Comparison of ENCODE assay signal across 24 cellular contexts in the genomic region with DNA sequence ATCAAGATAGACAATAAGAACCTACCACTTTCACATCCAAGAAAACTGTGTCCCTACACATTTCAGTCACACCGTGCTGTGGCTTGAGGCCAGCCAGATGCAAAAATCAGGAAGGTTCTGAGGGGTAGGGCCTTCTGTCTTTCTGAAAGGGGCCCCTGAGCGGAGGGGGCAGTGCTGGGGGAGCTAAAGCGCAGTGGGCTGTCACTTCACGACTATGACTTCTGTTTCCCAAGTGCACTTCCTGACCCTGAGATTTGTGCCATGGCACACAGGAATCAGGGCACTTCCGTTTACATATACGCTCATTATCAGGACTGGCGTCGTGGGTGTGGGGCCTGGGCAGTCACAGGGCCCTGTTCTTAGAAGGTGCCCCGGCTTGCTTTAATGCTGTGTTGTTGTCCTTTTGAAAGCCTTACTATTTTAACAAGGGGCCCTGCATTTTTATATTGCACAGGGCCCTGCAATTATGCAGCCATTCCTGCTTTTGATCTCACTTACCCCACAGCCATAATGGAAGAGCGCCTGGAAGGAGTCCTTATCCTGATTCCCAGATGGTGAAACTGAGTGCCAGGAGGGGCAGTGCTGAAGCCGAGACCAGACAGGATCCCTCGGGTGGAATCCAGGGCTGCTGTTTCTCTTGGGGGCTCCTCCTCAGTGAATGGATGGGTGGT. TPM values are rescaled to one million over a fixed set of nuclear protein-coding genes. Genes with fewer than 3 reads are reported as not detected.
DNase-seq lines count a peak whose midpoint lies in the region; ATAC-seq, FAIRE-seq and TF ChIP-seq lines count a peak whose summit lies in the region.
"Had no signal": no experiment of that assay in that cellular context is flagged by ENCODE, and none has a peak within 500 bp of the region (broad histone marks: within the 10 kb centered on the region; RNA-seq: fewer than 3 reads in every experiment).

No MANE protein-coding gene starts in this region.

- H3K36me3 Mint-ChIP-seq in activated CD4-positive, alpha-beta memory T cell treated with anti-CD3 and anti-CD28 coated beads for 36 hours = no peaks in the 10 kb centered on the region
- H3K36me3 Mint-ChIP-seq in activated CD4-positive, alpha-beta memory T cell treated with anti-CD3 and anti-CD28 coated beads, Interleukin-2, amount 10 ng/mL, durations not matched to agents 7 days and 5 days (ENCODE audit: low read depth) = no peaks in the 10 kb centered on the region
- H3K36me3 Mint-ChIP-seq: activated naive CD4-positive, alpha-beta T cell treated with anti-CD3 and anti-CD28 coated beads, Interleukin-2, amount 10 ng/mL, durations not matched to agents 7 days and 5 days had no signal

- no peaks in the 10 kb centered on the region for H3K27me3 Mint-ChIP-seq in activated CD4-positive, alpha-beta memory T cell treated with anti-CD3 and anti-CD28 coated beads for 36 hours
- peaks cover 4% of the 10 kb centered on the region for H3K27me3 Mint-ChIP-seq in activated CD4-positive, alpha-beta memory T cell treated with anti-CD3 and anti-CD28 coated beads, Interleukin-2, amount 10 ng/mL, durations not matched to agents 7 days and 5 days
- H3K27me3 Mint-ChIP-seq: progenitor cell of endocrine pancreas had no signal

- dilution Hi-C loops in endothelial cell of umbilical vein (cut with MboI; ENCODE audit: extremely low pct_ligation_motif_present, low sequenced_read_pairs) = no loop called here

- no peak overlapping the region for H3K9ac ChIP-seq in endothelial cell of umbilical vein (replicated peaks; ENCODE audit: extremely low read depth, insufficient read depth, low read length)

- no peaks in the 10 kb centered on the region for H4K20me1 ChIP-seq in endothelial cell of umbilical vein (replicated peaks; ENCODE audit: control insufficient read depth, extremely low read depth, insufficient read depth, low read length)

- no peak for TF ChIP-seq POLR2A in endothelial cell of umbilical vein (IDR thresholded peaks at IDR 0.05; ENCODE audit: low read depth, low read length)

- H3K4me3 ChIP-seq in endothelial cell of umbilical vein (replicated peaks in 1 of 3; ENCODE audit: insufficient read depth in 1 of 3, low read depth in 1 of 3, low read length in 3 of 3) (no peak overlapping the region), muscle layer of duodenum (ENCODE audit: low read depth in 1 of 2, low read length in 2 of 2) (peak overlapping the region in 1 of 2 donors; percentile 47)
- H3K4me3 ChIP-seq: SK-N-MC, suprapubic skin had no signal

- H3K9me3 ChIP-seq in endothelial cell of umbilical vein (replicated peaks; ENCODE audit: control insufficient read depth, insufficient read depth, low read length) (no peaks in the 10 kb centered on the region), muscle layer of duodenum (ENCODE audit: control insufficient read depth in 1 of 2, low read length in 2 of 2) (no peaks in the 10 kb centered on the region)
- H3K9me3 ChIP-seq: suprapubic skin had no signal

- H3K27ac ChIP-seq in endothelial cell of umbilical vein (ENCODE audit: insufficient read depth, low read depth, low read length) (no peak overlapping the region), muscle layer of duodenum (ENCODE audit: low read length) (peak overlapping the region; percentile 71)
- H3K27ac ChIP-seq: SK-N-MC, suprapubic skin had no signal

- no peaks in the 10 kb centered on the region for H3K79me2 ChIP-seq in endothelial cell of umbilical vein (ENCODE audit: control insufficient read depth, insufficient read depth, low read length)

- no peak for FAIRE-seq in endothelial cell of umbilical vein (lab: Jason Lieb, UNC)
- FAIRE-seq: colon, frontal cortex, RCC 7860 had no signal

- intact Hi-C loops in activated CD4-positive, alpha-beta memory T cell treated with anti-CD3 and anti-CD28 coated beads for 36 hours (cut with micrococcal nuclease) = no loop called here
- intact Hi-C loops in endothelial cell of umbilical vein (cut with micrococcal nuclease) = no loop called here

- no TSS peak for BruUV-seq in endothelial cell of umbilical vein (replicated peaks; lab: Mats Ljungman, UMichigan)

- no peak overlapping the region for H3K27ac Mint-ChIP-seq in activated CD4-positive, alpha-beta memory T cell treated with anti-CD3 and anti-CD28 coated beads for 36 hours
- no peak overlapping the region for H3K27ac Mint-ChIP-seq in activated CD4-positive, alpha-beta memory T cell treated with anti-CD3 and anti-CD28 coated beads, Interleukin-2, amount 10 ng/mL, durations not matched to agents 7 days and 5 days
- H3K27ac Mint-ChIP-seq: activated naive CD4-positive, alpha-beta T cell treated with anti-CD3 and anti-CD28 coated beads, Interleukin-2, amount 10 ng/mL, durations not matched to agents 7 days and 5 days; progenitor cell of endocrine pancreas had no signal

- no peak overlapping the region for H3K4me2 ChIP-seq in endothelial cell of umbilical vein (ENCODE audit: insufficient read depth, low read length)

- no peak for ATAC-seq in HG02678 (IDR thresholded peaks at IDR 0.05; ENCODE audit: unreplicated experiment)
- ATAC-seq: naive thymus-derived CD4-positive, alpha-beta T cell had no signal

- POLR2A ChIA-PET in activated CD4-positive, alpha-beta memory T cell treated with anti-CD3 and anti-CD28 coated beads for 36 hours (lab: Charles Lee) = no interaction called here
- POLR2A ChIA-PET in activated CD4-positive, alpha-beta memory T cell treated with anti-CD3 and anti-CD28 coated beads, Interleukin-2, amount 10 ng/mL, durations not matched to agents 7 days and 5 days (lab: Charles Lee) = no interaction called here
- POLR2A ChIA-PET in endothelial cell of umbilical vein (lab: Charles Lee) = no interaction called here

- H3K9me1 ChIP-seq in endothelial cell of umbilical vein (replicated peaks; ENCODE audit: control insufficient read depth, extremely low read depth, insufficient read depth, low read length) = no peaks in the 10 kb centered on the region

- no peaks in the 10 kb centered on the region for H3K4me1 Mint-ChIP-seq in activated CD4-positive, alpha-beta memory T cell treated with anti-CD3 and anti-CD28 coated beads for 36 hours (ENCODE audit: low read depth)
- H3K4me1 Mint-ChIP-seq in activated CD4-positive, alpha-beta memory T cell treated with anti-CD3 and anti-CD28 coated beads, Interleukin-2, amount 10 ng/mL, durations not matched to agents 7 days and 5 days = no peaks in the 10 kb centered on the region
- H3K4me1 Mint-ChIP-seq: activated naive CD4-positive, alpha-beta T cell treated with anti-CD3 and anti-CD28 coated beads, Interleukin-2, amount 10 ng/mL, durations not matched to agents 7 days and 5 days had no signal

- peaks cover 0 to 3% of the 10 kb centered on the region in 2 experiments for H3K27me3 ChIP-seq in endothelial cell of umbilical vein (ENCODE audit: control insufficient read depth in 2 of 2, insufficient read depth in 2 of 2, low read length in 2 of 2)
- H3K27me3 ChIP-seq in muscle layer of duodenum (ENCODE audit: low read depth, low read length) = no peaks in the 10 kb centered on the region
- H3K27me3 ChIP-seq: suprapubic skin had no signal

- H3K36me3 ChIP-seq in endothelial cell of umbilical vein (ENCODE audit: control insufficient read depth in 2 of 2, extremely low read depth in 1 of 2, insufficient read depth in 2 of 2, low read length in 2 of 2) = no peaks in the 10 kb centered on the region
- H3K36me3 ChIP-seq in muscle layer of duodenum (ENCODE audit: control insufficient read depth in 1 of 2, insufficient read depth in 2 of 2, low read length in 2 of 2) = no peaks in the 10 kb centered on the region
- H3K36me3 ChIP-seq: suprapubic skin had no signal

- no peak overlapping the region for H3K4me3 Mint-ChIP-seq in activated CD4-positive, alpha-beta memory T cell treated with anti-CD3 and anti-CD28 coated beads for 36 hours
- H3K4me3 Mint-ChIP-seq in activated CD4-positive, alpha-beta memory T cell treated with anti-CD3 and anti-CD28 coated beads, Interleukin-2, amount 10 ng/mL, durations not matched to agents 7 days and 5 days = no peak overlapping the region
- H3K4me3 Mint-ChIP-seq: activated naive CD4-positive, alpha-beta T cell treated with anti-CD3 and anti-CD28 coated beads, Interleukin-2, amount 10 ng/mL, durations not matched to agents 7 days and 5 days; naive thymus-derived CD4-positive, alpha-beta T cell had no signal

- peak; percentile 4 for DNase-seq in activated CD4-positive, alpha-beta memory T cell treated with anti-CD3 and anti-CD28 coated beads for 36 hours
- no peak for DNase-seq in activated CD4-positive, alpha-beta memory T cell treated with anti-CD3 and anti-CD28 coated beads, Interleukin-2, amount 10 ng/mL, durations not matched to agents 7 days and 5 days
- DNase-seq in endothelial cell of umbilical vein (ENCODE audit: low read depth, low spot score) = no peak
- peak; percentile 39 for DNase-seq in ureter (ENCODE audit: low spot score)
- no peak for DNase-seq in DMS153 treated with DMSO at 0.1 percent for 48 hours (lab: John Stamatoyannopoulos, UW; ENCODE audit: unreplicated experiment)
- no peak for DNase-seq in GM20000 (ENCODE audit: low spot score)
- DNase-seq: 8988T; activated CD4-positive, alpha-beta T cell treated with anti-CD3 and anti-CD28 coated beads for 4 hours; activated naive CD4-positive, alpha-beta T cell treated with anti-CD3 and anti-CD28 coated beads, Interleukin-2, amount 10 ng/mL, durations not matched to agents 7 days and 5 days; C1 segment of cervical spinal cord; DMS153; erythroblast; MM.1S; naive thymus-derived CD4-positive, alpha-beta T cell; NCI-H1694 treated with DMSO at 0.1 percent for 48 hours; NCI-H2227 treated with DMSO at 0.1 percent for 48 hours had no signal

- peaks cover 1% of the 10 kb centered on the region for H3K9me3 Mint-ChIP-seq in activated CD4-positive, alpha-beta memory T cell treated with anti-CD3 and anti-CD28 coated beads for 36 hours
- H3K9me3 Mint-ChIP-seq in activated CD4-positive, alpha-beta memory T cell treated with anti-CD3 and anti-CD28 coated beads, Interleukin-2, amount 10 ng/mL, durations not matched to agents 7 days and 5 days = no peaks in the 10 kb centered on the region

- CTCF ChIA-PET in activated CD4-positive, alpha-beta memory T cell treated with anti-CD3 and anti-CD28 coated beads for 36 hours (lab: Charles Lee) = interaction anchor here (2.1 kb wide), 1 partner anchor 42 kb away, joined by 6 read pairs; no protein-coding TSS in a partner anchor
- CTCF ChIA-PET in activated CD4-positive, alpha-beta memory T cell treated with anti-CD3 and anti-CD28 coated beads, Interleukin-2, amount 10 ng/mL, durations not matched to agents 7 days and 5 days (lab: Charles Lee) = no interaction called here
- CTCF ChIA-PET in endothelial cell of umbilical vein (lab: Charles Lee) = interaction anchor here (1.1 to 2.1 kb wide), 2 partner anchors 16 to 42 kb away, joined by 3 to 10 read pairs; no protein-coding TSS in a partner anchor

- TF ChIP-seq CTCF in endothelial cell of umbilical vein (IDR thresholded peaks at IDR 0.05; ENCODE audit: extremely low read depth in 1 of 2, insufficient read depth in 1 of 2, low read depth in 1 of 2, low read length in 2 of 2) = no peak
- no peak for TF ChIP-seq CTCF in GM20000 (IDR thresholded peaks at IDR 0.05; ENCODE audit: extremely low read depth, missing control alignments)

- peak overlapping the region; percentile 4 for H2AFZ ChIP-seq in endothelial cell of umbilical vein (ENCODE audit: low read depth, low read length)

- H3K4me1 ChIP-seq in endothelial cell of umbilical vein (ENCODE audit: control insufficient read depth, extremely low read depth, insufficient read depth, low read length) (no peaks in the 10 kb centered on the region), muscle layer of duodenum (ENCODE audit: control insufficient read depth in 1 of 2, insufficient read depth in 2 of 2, low read length in 2 of 2) (no peaks in the 10 kb centered on the region)
- H3K4me1 ChIP-seq: suprapubic skin had no signal

RNA-seq across cellular contexts. Expression of gene NGEF, which starts 0.6 kb away (rescaled TPM):
- 1 to 10 TPM; 4.2 to 5.4 TPM for total RNA-seq in activated CD4-positive, alpha-beta memory T cell treated with anti-CD3 and anti-CD28 coated beads for 36 hours
- total RNA-seq in activated CD4-positive, alpha-beta memory T cell treated with anti-CD3 and anti-CD28 coated beads, Interleukin-2, amount 10 ng/mL, durations not matched to agents 7 days and 5 days = under 1 TPM; 0.48 to 0.58 TPM
- total RNA-seq in endothelial cell of umbilical vein (0.18 and 0.22 TPM in 2 replicates), ureter (8.1 TPM)
- 0.13 and 0.41 TPM in 2 replicates for polyA plus RNA-seq in endothelial cell of umbilical vein
- 0.28 and 0.40 TPM in 2 replicates for polyA plus RNA-seq in endothelial cell of umbilical vein (2011; cell fraction: cytosol; rRNA removed)
- polyA plus RNA-seq in endothelial cell of umbilical vein (2011; cell fraction: nucleus; rRNA removed) = 0.32 and 0.59 TPM in 2 replicates
- polyA plus RNA-seq in endothelial cell of umbilical vein (2012) = not detected in 2 replicates
- polyA minus RNA-seq in endothelial cell of umbilical vein = 0.79 and 1.6 TPM in 2 replicates
- polyA minus RNA-seq in endothelial cell of umbilical vein (2011; cell fraction: cytosol; rRNA and poly(A)+ RNA removed) = not detected
- polyA minus RNA-seq in endothelial cell of umbilical vein (2011; cell fraction: nucleus; rRNA and poly(A)+ RNA removed) = not detected in 2 replicates
- total RNA-seq: naive thymus-derived CD4-positive, alpha-beta T cell had no signal
- polyA plus RNA-seq: naive thymus-derived CD4-positive, alpha-beta T cell had no signal

RNA-seq across cellular contexts. Expression of gene NEU2, which starts 20.0 kb away (rescaled TPM):
- total RNA-seq in activated CD4-positive, alpha-beta memory T cell treated with anti-CD3 and anti-CD28 coated beads for 36 hours = not detected
- not detected for total RNA-seq in activated CD4-positive, alpha-beta memory T cell treated with anti-CD3 and anti-CD28 coated beads, Interleukin-2, amount 10 ng/mL, durations not matched to agents 7 days and 5 days
- not detected in 2 replicates for total RNA-seq in endothelial cell of umbilical vein
- not detected in 2 replicates for polyA plus RNA-seq in endothelial cell of umbilical vein
- polyA plus RNA-seq in endothelial cell of umbilical vein (2011; cell fraction: cytosol; rRNA removed) = not detected in 2 replicates
- not detected in 2 replicates for polyA plus RNA-seq in endothelial cell of umbilical vein (2011; cell fraction: nucleus; rRNA removed)
- polyA plus RNA-seq in endothelial cell of umbilical vein (2012) = not detected in 2 replicates
- polyA minus RNA-seq in endothelial cell of umbilical vein = not detected in 2 replicates
- not detected for polyA minus RNA-seq in endothelial cell of umbilical vein (2011; cell fraction: cytosol; rRNA and poly(A)+ RNA removed)
- not detected in 2 replicates for polyA minus RNA-seq in endothelial cell of umbilical vein (2011; cell fraction: nucleus; rRNA and poly(A)+ RNA removed)
- total RNA-seq in ureter = not detected
- total RNA-seq: frontal cortex; naive thymus-derived CD4-positive, alpha-beta T cell; progenitor cell of endocrine pancreas had no signal
- polyA plus RNA-seq: naive thymus-derived CD4-positive, alpha-beta T cell had no signal

RNA-seq across cellular contexts. Expression of gene INPP5D, which starts 47.7 kb away (rescaled TPM):
- 10 to 100 TPM; 52.4 to 54.9 TPM for total RNA-seq in activated CD4-positive, alpha-beta memory T cell treated with anti-CD3 and anti-CD28 coated beads for 36 hours
- total RNA-seq in activated CD4-positive, alpha-beta memory T cell treated with anti-CD3 and anti-CD28 coated beads, Interleukin-2, amount 10 ng/mL, durations not matched to agents 7 days and 5 days = 100 to 1,000 TPM; 157 to 163 TPM
- 43.3 and 46.6 TPM in 2 replicates for total RNA-seq in endothelial cell of umbilical vein
- polyA plus RNA-seq in endothelial cell of umbilical vein = 10.6 and 13.9 TPM in 2 replicates
- polyA plus RNA-seq in endothelial cell of umbilical vein (2011; cell fraction: cytosol; rRNA removed) = 11.0 and 12.0 TPM in 2 replicates
- 49.8 and 57.0 TPM in 2 replicates for polyA plus RNA-seq in endothelial cell of umbilical vein (2011; cell fraction: nucleus; rRNA removed)
- polyA plus RNA-seq in endothelial cell of umbilical vein (2012) = 19.0 and 27.4 TPM in 2 replicates
- polyA minus RNA-seq in endothelial cell of umbilical vein = 59.2 and 63.4 TPM in 2 replicates
- not detected for polyA minus RNA-seq in endothelial cell of umbilical vein (2011; cell fraction: cytosol; rRNA and poly(A)+ RNA removed)
- 45.5 and 56.7 TPM in 2 replicates for polyA minus RNA-seq in endothelial cell of umbilical vein (2011; cell fraction: nucleus; rRNA and poly(A)+ RNA removed)
- total RNA-seq in ureter = 43.4 TPM

Comparison
In these comparisons a context has a peak if more than half of its experiments do, and no peak if none do; other contexts are left out.
1. DNase-seq: peak in activated CD4-positive, alpha-beta memory T cell treated with anti-CD3 and anti-CD28 coated beads for 36 hours (single experiment) and ureter (single experiment); none in activated CD4-positive, alpha-beta memory T cell treated with anti-CD3 and anti-CD28 coated beads, Interleukin-2, amount 10 ng/mL, durations not matched to agents 7 days and 5 days (single experiment), endothelial cell of umbilical vein (single experiment), DMS153 treated with DMSO at 0.1 percent for 48 hours (single experiment) and GM20000 (single experiment).